ENCODE assay signal across 3 cellular contexts in the genomic region with DNA sequence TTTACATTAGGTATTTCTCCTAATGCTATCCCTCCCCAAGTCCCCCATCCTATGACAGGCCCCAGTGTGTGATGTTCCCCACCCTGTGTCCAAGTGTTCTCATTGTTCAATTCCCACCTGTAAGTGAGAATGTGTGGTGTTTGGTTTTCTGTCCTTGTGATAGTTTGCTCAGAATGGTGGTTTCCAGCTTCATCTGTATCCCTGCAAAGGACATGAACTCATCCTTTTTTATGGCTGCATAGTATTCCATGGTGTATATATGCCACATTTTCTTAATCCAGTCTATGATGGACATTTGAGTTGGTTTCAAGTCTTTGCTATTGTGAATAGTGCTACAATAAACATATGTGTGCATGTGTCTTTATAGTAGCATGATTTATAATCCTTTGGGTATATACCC.
A peak's percentile ranks its signal among the peaks of the same experiment; 100 is the strongest.
TF ChIP-seq lines count a peak whose summit lies in the region.

No MANE protein-coding gene starts in this region.

TF ChIP-seq in HEK293, 187 proteins besides CTCF, POLR2A, EP300 and RAD21:
- TF ChIP-seq ZNF146 (tag by site-specific recombination; IDR thresholded peaks at IDR 0.05) = peak; percentile 93
- TF ChIP-seq, protein P1, sequence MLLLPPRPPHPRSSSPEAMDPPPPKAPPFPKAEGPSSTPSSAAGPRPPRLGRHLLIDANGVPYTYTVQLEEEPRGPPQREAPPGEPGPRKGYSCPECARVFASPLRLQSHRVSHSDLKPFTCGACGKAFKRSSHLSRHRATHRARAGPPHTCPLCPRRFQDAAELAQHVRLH (tag by site-specific recombination; IDR thresholded peaks at IDR 0.05) = 0 out of 2 replicates have a peak, but pooled peaks have one; percentile 33

TF ChIP-seq in K562, 482 proteins besides CTCF, POLR2A, EP300 and RAD21:
- TF ChIP-seq ZNF146 (CRISPR knock-in tag; IDR thresholded peaks at IDR 0.05; ENCODE audit: unreplicated experiment) (peak; percentile 85), RBM25 (IDR thresholded peaks at IDR 0.05; ENCODE audit: low read depth, low read length, severe bottlenecking) (peak; percentile 8)

TF ChIP-seq in HepG2, 621 proteins besides CTCF, POLR2A, EP300 and RAD21:
- 0 out of 2 replicates have a peak, but pooled peaks have one; percentile 33 for TF ChIP-seq RCOR2 (CRISPR knock-in tag; IDR thresholded peaks at IDR 0.05)
- 0 out of 2 replicates have a peak, but pooled peaks have one; percentile 89 for TF ChIP-seq ZNF260 (CRISPR knock-in tag; IDR thresholded peaks at IDR 0.05; ENCODE audit: borderline replicate concordance, low read depth)
